Comparison of ENCODE assay signal across 20 cellular contexts in genomic region chr7:48426331-48426965, GRCh38.
"Had no signal": no experiment of that assay in that cellular context is flagged by ENCODE, and none has a peak within 500 bp of the region (broad histone marks: within the 10 kb centered on the region; RNA-seq: fewer than 3 reads in every experiment).

No MANE protein-coding gene starts in this region.

- H3K9me3 Mint-ChIP-seq: activated CD8-positive, alpha-beta T cell treated with anti-CD3 and anti-CD28 coated beads for 36 hours; activated naive CD4-positive, alpha-beta T cell treated with anti-CD3 and anti-CD28 coated beads, Interleukin-2, amount 50 U/mL, for 24 hours; activated T-cell treated with anti-CD3 and anti-CD28 coated beads, Interleukin-2, amount 50 U/mL, for 4 hours had no signal

- DNase-seq: activated CD4-positive, alpha-beta T cell treated with anti-CD3 and anti-CD28 coated beads for 4 hours; activated CD8-positive, alpha-beta T cell treated with anti-CD3 and anti-CD28 coated beads for 36 hours; activated effector memory CD4-positive, alpha-beta T cell treated with Interleukin-2 at 50 U/mL for 16 hours; activated T-cell treated with anti-CD3 and anti-CD28 coated beads, Interleukin-2, amount 50 U/mL, for 4 hours; amniotic stem cell; body of pancreas; caudate nucleus; esophagus squamous epithelium; nucleus accumbens; posterior cingulate gyrus; retina; stimulated activated CD4-positive, alpha-beta T cell treated with anti-CD3 and anti-CD28 coated beads, Interleukin-12 subunit alpha, Interleukin-12 subunit beta, amount 100 ng/mL, for 4 hours; stimulated activated CD4-positive, alpha-beta T cell treated with anti-CD3 and anti-CD28 coated beads, Interleukin-2, amount 100 ng/mL, for 24 hours; stimulated activated naive CD4-positive, alpha-beta T cell; T-helper 2 cell; trophoblast cell had no signal

- H3K9me3 ChIP-seq: body of pancreas, colonic mucosa, esophagus squamous epithelium had no signal

- H3K27me3 Mint-ChIP-seq: activated CD8-positive, alpha-beta T cell treated with anti-CD3 and anti-CD28 coated beads for 36 hours; activated naive CD4-positive, alpha-beta T cell treated with anti-CD3 and anti-CD28 coated beads, Interleukin-2, amount 50 U/mL, for 24 hours; natural killer cell treated with Interleukin-12 subunit alpha and Interleukin-12 subunit beta and Interleukin-15 and Interleukin-18, amount 100 ng/mL, for 72 hours had no signal

- H3K4me1 Mint-ChIP-seq: activated naive CD4-positive, alpha-beta T cell treated with anti-CD3 and anti-CD28 coated beads, Interleukin-2, amount 50 U/mL, for 24 hours had no signal

- H3K36me3 Mint-ChIP-seq: activated naive CD4-positive, alpha-beta T cell treated with anti-CD3 and anti-CD28 coated beads, Interleukin-2, amount 50 U/mL, for 24 hours; natural killer cell treated with Interleukin-12 subunit alpha and Interleukin-12 subunit beta and Interleukin-15 and Interleukin-18, amount 100 ng/mL, for 72 hours had no signal

- ATAC-seq: activated CD8-positive, alpha-beta T cell treated with anti-CD3 and anti-CD28 coated beads for 36 hours; activated T-cell treated with anti-CD3 and anti-CD28 coated beads, Interleukin-2, amount 50 U/mL, for 4 hours; body of pancreas; WTC11 had no signal

- H3K4me3 Mint-ChIP-seq: activated CD8-positive, alpha-beta T cell treated with anti-CD3 and anti-CD28 coated beads for 36 hours; activated naive CD4-positive, alpha-beta T cell treated with anti-CD3 and anti-CD28 coated beads, Interleukin-2, amount 50 U/mL, for 24 hours; activated T-cell treated with anti-CD3 and anti-CD28 coated beads, Interleukin-2, amount 50 U/mL, for 4 hours; natural killer cell treated with Interleukin-12 subunit alpha and Interleukin-12 subunit beta and Interleukin-15 and Interleukin-18, amount 100 ng/mL, for 72 hours; WTC11 had no signal

- H3K27ac Mint-ChIP-seq: activated CD8-positive, alpha-beta T cell treated with anti-CD3 and anti-CD28 coated beads for 36 hours; activated naive CD4-positive, alpha-beta T cell treated with anti-CD3 and anti-CD28 coated beads, Interleukin-2, amount 50 U/mL, for 24 hours; natural killer cell treated with Interleukin-12 subunit alpha and Interleukin-12 subunit beta and Interleukin-15 and Interleukin-18, amount 100 ng/mL, for 72 hours; WTC11 had no signal

- H3K27me3 ChIP-seq: body of pancreas, colonic mucosa, esophagus squamous epithelium had no signal

- H3K36me3 ChIP-seq: colonic mucosa, esophagus squamous epithelium had no signal

- H3K4me3 ChIP-seq: body of pancreas, colonic mucosa, esophagus squamous epithelium had no signal

- H3K27ac ChIP-seq: body of pancreas, colonic mucosa, esophagus squamous epithelium had no signal

- H3K4me1 ChIP-seq: body of pancreas, esophagus squamous epithelium had no signal
